26 cellular contexts compared by ENCODE assay signal in the genomic region with DNA sequence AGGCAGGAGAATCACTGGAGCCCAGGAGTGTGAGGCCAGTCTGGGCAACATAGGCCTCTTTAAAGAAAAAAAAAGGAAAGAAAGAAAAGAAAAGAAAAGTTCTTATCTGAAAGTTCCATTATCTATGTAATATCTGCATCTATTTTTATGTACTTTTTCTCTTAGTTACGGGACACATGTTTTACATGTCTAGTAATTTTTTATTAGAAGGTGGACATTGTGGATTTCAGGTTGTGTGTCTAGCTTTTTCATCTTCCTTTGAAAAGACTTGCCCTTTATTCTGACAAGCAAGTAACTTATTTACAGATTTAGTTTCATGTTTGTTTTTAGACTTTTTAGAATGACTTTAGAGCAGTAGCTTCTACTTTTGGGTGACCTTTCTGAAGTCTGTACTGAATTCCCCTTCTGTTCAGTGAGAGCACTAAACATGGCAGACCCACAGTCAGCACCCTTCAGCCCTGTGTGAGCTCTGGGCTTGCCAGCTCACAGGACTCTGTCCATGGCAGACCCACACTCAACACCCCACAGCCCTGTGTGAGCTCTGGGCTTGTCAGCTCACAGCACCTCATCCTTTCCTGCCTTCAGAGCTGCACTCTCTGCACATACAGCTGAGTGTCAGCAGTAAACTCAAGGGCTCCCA. TPM values are rescaled to one million over a fixed set of nuclear protein-coding genes. Genes with fewer than 3 reads are reported as not detected.
DNase-seq lines count a peak whose midpoint lies in the region; ATAC-seq and TF ChIP-seq lines count a peak whose summit lies in the region.
"Had no signal": no experiment of that assay in that cellular context is flagged by ENCODE, and none has a peak within 500 bp of the region (broad histone marks: within the 10 kb centered on the region; RNA-seq: fewer than 3 reads in every experiment).

No MANE protein-coding gene starts in this region.

- CTCF ChIA-PET in HEK293 (lab: Yijun Ruan, JAX) = interaction anchor here (0.6 to 2.3 kb wide), 4 partner anchors 15 to 74 kb away, joined by 3 to 9 read pairs (median 4); no protein-coding TSS in a partner anchor

- intact Hi-C loops in esophagus muscularis mucosa (cut with DNase I) = no loop called here

- no peak for TF ChIP-seq POLR2A in esophagus muscularis mucosa (IDR thresholded peaks at IDR 0.05; ENCODE audit: low read depth)

- no peak for TF ChIP-seq EP300 in esophagus muscularis mucosa (IDR thresholded peaks at IDR 0.05)

- peak; percentile 55 for DNase-seq in esophagus muscularis mucosa (ENCODE audit: extremely low spot score)
- DNase-seq in H4 (ENCODE audit: low spot score) = no peak
- no peak for DNase-seq in hippocampal formation (lab: John Stamatoyannopoulos, UW)
- no peak for DNase-seq in activated T-cell treated with anti-CD3 and anti-CD28 coated beads, Interleukin-2, amount 50 U/mL, for 48 hours
- no peak for DNase-seq in NCI-H345 treated with DMSO at 0.1 percent for 48 hours (lab: John Stamatoyannopoulos, UW; ENCODE audit: unreplicated experiment)
- DNase-seq: activated CD4-positive, alpha-beta T cell treated with anti-CD3 and anti-CD28 coated beads for 1 hour; activated CD8-positive, alpha-beta T cell treated with anti-CD3 and anti-CD28 coated beads, Interleukin-2, amount 10 ng/mL, durations not matched to agents 7 days and 5 days; activated T-cell treated with anti-CD3 and anti-CD28 coated beads for 4 hours; amniotic stem cell; effector memory CD4-positive, alpha-beta T cell; foreskin keratinocyte; GM23248; heart right ventricle; Kasumi-1; left cardiac atrium; MV-4-11; NCI-H146; NCI-H526; nucleus accumbens; psoas muscle; transverse colon had no signal

- H3K4me1 ChIP-seq in HEK293 (ENCODE audit: control insufficient read depth, insufficient read depth, low read length) = no peaks in the 10 kb centered on the region
- H3K4me1 ChIP-seq in esophagus muscularis mucosa = peaks cover 13 to 21% (median 16%) of the 10 kb centered on the region in 4 donors
- H3K4me1 ChIP-seq: breast epithelium, foreskin keratinocyte had no signal

- H3K27ac ChIP-seq in HEK293 (ENCODE audit: extremely low read depth, low read depth, low read length) (no peak overlapping the region), esophagus muscularis mucosa (replicated peaks in 1 of 4) (no peak overlapping the region)
- H3K27ac ChIP-seq: breast epithelium, C4-2B, foreskin keratinocyte, GM23248, heart right ventricle, psoas muscle, transverse colon had no signal

- no peaks in the 10 kb centered on the region for H3K27me3 ChIP-seq in esophagus muscularis mucosa
- H3K27me3 ChIP-seq: breast epithelium, foreskin keratinocyte, heart right ventricle, transverse colon had no signal

- POLR2A ChIA-PET in HEK293 (lab: Yijun Ruan, JAX) = interaction anchor here (0.9 kb wide), 1 partner anchor 19 kb away, joined by 3 read pairs; a partner anchor contains a TSS

- 97% methylated on average over 1 of the region's 1 CpG for WGBS in esophagus muscularis mucosa

- H3K36me3 ChIP-seq in HEK293 (ENCODE audit: control insufficient read depth in 2 of 2, insufficient read depth in 1 of 2, low read length in 2 of 2) (peaks cover 6 to 46% of the 10 kb centered on the region in 2 experiments), esophagus muscularis mucosa (peaks cover 16 to 54% (median 34%) of the 10 kb centered on the region in 4 donors)
- H3K36me3 ChIP-seq: breast epithelium had no signal

- TF ChIP-seq CTCF in HEK293 (tag by site-specific recombination; IDR thresholded peaks at IDR 0.05) (no peak), esophagus muscularis mucosa (IDR thresholded peaks at IDR 0.05) (no peak)

- no peak overlapping the region for H3K4me3 ChIP-seq in HEK293 (ENCODE audit: low read depth, low read length)
- H3K4me3 ChIP-seq in esophagus muscularis mucosa = no peak overlapping the region
- H3K4me3 ChIP-seq: breast epithelium, GM23248, heart right ventricle, psoas muscle, transverse colon had no signal

- H3K9me3 ChIP-seq in HEK293 (ENCODE audit: control insufficient read depth, insufficient read depth, low read depth, low read length) (no peaks in the 10 kb centered on the region), esophagus muscularis mucosa (peaks cover 0 to 23% (median 19%) of the 10 kb centered on the region in 4 donors)

- peak; percentile 80 for ATAC-seq in GM19025 (IDR thresholded peaks at IDR 0.05; ENCODE audit: low read depth, unreplicated experiment)
- peak; percentile 48 for ATAC-seq in HG03097 (IDR thresholded peaks at IDR 0.05; ENCODE audit: low FRiP score, unreplicated experiment)
- ATAC-seq: activated CD8-positive, alpha-beta T cell treated with anti-CD3 and anti-CD28 coated beads, Interleukin-2, amount 10 ng/mL, durations not matched to agents 7 days and 5 days; foreskin keratinocyte; heart right ventricle; left cardiac atrium; psoas muscle had no signal

TF ChIP-seq in HEK293, 187 proteins besides CTCF, POLR2A, EP300 and RAD21:
- TF ChIP-seq, protein P1, sequence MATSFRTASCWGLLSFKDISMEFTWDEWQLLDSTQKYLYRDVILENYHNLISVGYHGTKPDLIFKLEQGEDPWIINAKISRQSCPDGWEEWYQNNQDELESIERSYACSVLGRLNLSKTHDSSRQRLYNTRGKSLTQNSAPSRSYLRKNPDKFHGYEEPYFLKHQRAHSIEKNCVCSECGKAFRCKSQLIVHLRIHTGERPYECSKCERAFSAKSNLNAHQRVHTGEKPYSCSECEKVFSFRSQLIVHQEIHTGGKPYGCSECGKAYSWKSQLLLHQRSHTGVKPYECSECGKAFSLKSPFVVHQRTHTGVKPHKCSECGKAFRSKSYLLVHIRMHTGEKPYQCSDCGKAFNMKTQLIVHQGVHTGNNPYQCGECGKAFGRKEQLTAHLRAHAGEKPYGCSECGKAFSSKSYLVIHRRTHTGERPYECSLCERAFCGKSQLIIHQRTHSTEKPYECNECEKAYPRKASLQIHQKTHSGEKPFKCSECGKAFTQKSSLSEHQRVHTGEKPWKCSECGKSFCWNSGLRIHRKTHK (tag by site-specific recombination; IDR thresholded peaks at IDR 0.05) = peak; percentile 75
- TF ChIP-seq, protein P2, sequence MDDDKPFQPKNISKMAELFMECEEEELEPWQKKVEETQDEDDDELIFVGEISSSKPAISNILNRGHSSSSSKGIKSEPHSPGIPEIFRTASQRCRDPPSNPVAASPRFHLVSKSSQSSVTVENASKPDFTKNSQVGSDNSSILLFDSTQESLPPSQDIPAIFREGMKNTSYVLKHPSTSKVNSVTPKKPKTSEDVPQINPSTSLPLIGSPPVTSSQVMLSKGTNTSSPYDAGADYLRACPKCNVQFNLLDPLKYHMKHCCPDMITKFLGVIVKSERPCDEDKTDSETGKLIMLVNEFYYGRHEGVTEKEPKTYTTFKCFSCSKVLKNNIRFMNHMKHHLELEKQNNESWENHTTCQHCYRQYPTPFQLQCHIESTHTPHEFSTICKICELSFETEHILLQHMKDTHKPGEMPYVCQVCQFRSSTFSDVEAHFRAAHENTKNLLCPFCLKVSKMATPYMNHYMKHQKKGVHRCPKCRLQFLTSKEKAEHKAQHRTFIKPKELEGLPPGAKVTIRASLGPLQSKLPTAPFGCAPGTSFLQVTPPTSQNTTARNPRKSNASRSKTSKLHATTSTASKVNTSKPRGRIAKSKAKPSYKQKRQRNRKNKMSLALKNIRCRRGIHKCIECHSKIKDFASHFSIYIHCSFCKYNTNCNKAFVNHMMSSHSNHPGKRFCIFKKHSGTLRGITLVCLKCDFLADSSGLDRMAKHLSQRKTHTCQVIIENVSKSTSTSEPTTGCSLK (tag by site-specific recombination; IDR thresholded peaks at IDR 0.05) = no peak

RNA-seq across cellular contexts. Expression of a gene that starts 17.5 kb away (rescaled TPM):
- 10 to 100 TPM; 65.6 to 89.3 (median 72.6) TPM for total RNA-seq in esophagus muscularis mucosa
- total RNA-seq in H4 (2014; rRNA removed; shearing (Covaris generic)) = 27.2 and 35.6 TPM in 2 replicates

RNA-seq across cellular contexts. Expression of a gene that starts 19.4 kb away (rescaled TPM):
- 10 to 100 TPM; 13.8 to 19.0 (median 15.3) TPM for total RNA-seq in esophagus muscularis mucosa
- total RNA-seq in H4 (2014; rRNA removed; shearing (Covaris generic)) = 33.7 and 46.9 TPM in 2 replicates
